ENCODE assay signal across 21 cellular contexts in the genomic region with DNA sequence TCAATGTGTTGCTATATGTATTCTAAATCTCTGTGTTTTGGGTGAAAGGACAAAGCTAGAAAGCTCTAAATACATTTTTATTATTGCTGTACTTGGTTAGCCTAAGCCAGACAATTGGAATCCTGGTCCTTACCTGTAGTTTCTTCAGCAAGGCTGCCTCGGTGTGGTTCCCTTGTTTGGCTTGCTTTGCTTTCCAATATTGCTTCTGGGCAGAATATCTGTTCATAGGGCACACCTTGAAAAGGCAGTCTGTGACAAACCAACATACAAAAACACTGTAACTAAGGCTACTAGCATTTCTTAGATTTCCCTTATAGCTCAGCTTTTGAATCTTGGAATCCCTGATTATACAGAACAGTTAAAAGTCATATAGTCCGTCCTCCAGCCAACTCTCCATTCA.
DNase-seq lines count a peak whose midpoint lies in the region; ATAC-seq and TF ChIP-seq lines count a peak whose summit lies in the region.
"Had no signal": no experiment of that assay in that cellular context is flagged by ENCODE, and none has a peak within 500 bp of the region (broad histone marks: within the 10 kb centered on the region; RNA-seq: fewer than 3 reads in every experiment).

No MANE protein-coding gene starts in this region.

- H3K4me1 Mint-ChIP-seq in T-helper 2 cell treated with Interferon-gamma antibody and Interleukin-4, amounts not matched to agents 5 μg/mL and 100 μg/mL, for 36 hours (ENCODE audit: low read depth), result peaks cover 20% of the 10 kb centered on the region
- H3K4me1 Mint-ChIP-seq in mesothelial cell of epicardium, result peaks cover 59% of the 10 kb centered on the region
- peaks cover 24% of the 10 kb centered on the region for H3K4me1 Mint-ChIP-seq in type B pancreatic cell (ENCODE audit: unreplicated experiment)
- peaks cover 4% of the 10 kb centered on the region for H3K4me1 Mint-ChIP-seq in CD14-positive monocyte

- no peak overlapping the region for H3K4me3 Mint-ChIP-seq in T-helper 2 cell treated with Interferon-gamma antibody and Interleukin-4, amounts not matched to agents 5 μg/mL and 100 μg/mL, for 36 hours
- H3K4me3 Mint-ChIP-seq in mesothelial cell of epicardium, result no peak overlapping the region
- peak overlapping the region; percentile 68 for H3K4me3 Mint-ChIP-seq in type B pancreatic cell
- no peak overlapping the region for H3K4me3 Mint-ChIP-seq in CD14-positive monocyte
- H3K4me3 Mint-ChIP-seq: HFFc6, IgD-negative memory B cell had no signal

- intact Hi-C loops in CD14-positive monocyte (cut with micrococcal nuclease), result no loop called here

- H3K27ac Mint-ChIP-seq in T-helper 2 cell treated with Interferon-gamma antibody and Interleukin-4, amounts not matched to agents 5 μg/mL and 100 μg/mL, for 36 hours, result peak overlapping the region; percentile 43
- peak overlapping the region; percentile 76 for H3K27ac Mint-ChIP-seq in mesothelial cell of epicardium
- H3K27ac Mint-ChIP-seq in type B pancreatic cell, result peak overlapping the region; percentile 99
- H3K27ac Mint-ChIP-seq in CD14-positive monocyte, result no peak overlapping the region
- H3K27ac Mint-ChIP-seq: HFFc6, IgD-negative memory B cell had no signal

- H3K36me3 Mint-ChIP-seq in T-helper 2 cell treated with Interferon-gamma antibody and Interleukin-4, amounts not matched to agents 5 μg/mL and 100 μg/mL, for 36 hours (ENCODE audit: low read depth), result peaks cover 9% of the 10 kb centered on the region
- no peaks in the 10 kb centered on the region for H3K36me3 Mint-ChIP-seq in mesothelial cell of epicardium
- peaks cover 24% of the 10 kb centered on the region for H3K36me3 Mint-ChIP-seq in type B pancreatic cell
- H3K36me3 Mint-ChIP-seq in CD14-positive monocyte, result peaks cover 14 to 19% of the 10 kb centered on the region in 2 donors

- H3K27me3 Mint-ChIP-seq in T-helper 2 cell treated with Interferon-gamma antibody and Interleukin-4, amounts not matched to agents 5 μg/mL and 100 μg/mL, for 36 hours (ENCODE audit: low read depth), result no peaks in the 10 kb centered on the region
- H3K27me3 Mint-ChIP-seq in mesothelial cell of epicardium (ENCODE audit: low read depth) (no peaks in the 10 kb centered on the region), type B pancreatic cell (no peaks in the 10 kb centered on the region), CD14-positive monocyte (ENCODE audit: low read depth in 3 of 3) (no peaks in the 10 kb centered on the region)
- H3K27me3 Mint-ChIP-seq: IgD-negative memory B cell had no signal

- ATAC-seq in esophagus mucosa (peak; percentile 61), HG02938 (IDR thresholded peaks at IDR 0.05; ENCODE audit: unreplicated experiment) (no peak)
- ATAC-seq: Panc1 had no signal

- no peak for DNase-seq in T-helper 2 cell treated with Interferon-gamma antibody and Interleukin-4, amounts not matched to agents 5 μg/mL and 100 μg/mL, for 36 hours (ENCODE audit: low spot score)
- no peak for DNase-seq in T-helper 2 cell
- no peak for DNase-seq in mesothelial cell of epicardium (ENCODE audit: low spot score in 2 of 2, unreplicated experiment in 2 of 2)
- DNase-seq in type B pancreatic cell (ENCODE audit: extremely low spot score, unreplicated experiment), result no peak
- DNase-seq in activated CD4-positive, alpha-beta T cell treated with anti-CD3 and anti-CD28 coated beads for 1 hour, result no peak
- DNase-seq in CD14-positive monocyte (ENCODE audit: low spot score), result no peak
- DNase-seq: ACHN, BE2C, GOT3, HFFc6, NCI-H1048, NCI-H1417, NCI-H1694 treated with DMSO at 0.1 percent for 48 hours, NCI-H2081, NCI-H2227 treated with DMSO at 0.1 percent for 48 hours, NCI-H526 treated with DMSO at 0.1 percent for 48 hours, SHP77 had no signal

- TF ChIP-seq CTCF in mesothelial cell of epicardium (IDR thresholded peaks at IDR 0.05; ENCODE audit: unreplicated experiment) (no peak), type B pancreatic cell (conservative IDR thresholded peaks at IDR 0.05) (no peak), CD14-positive monocyte (IDR thresholded peaks at IDR 0.05) (no peak)

- H3K9me3 Mint-ChIP-seq in T-helper 2 cell treated with Interferon-gamma antibody and Interleukin-4, amounts not matched to agents 5 μg/mL and 100 μg/mL, for 36 hours, result no peaks in the 10 kb centered on the region
- H3K9me3 Mint-ChIP-seq in mesothelial cell of epicardium (peaks cover 10% of the 10 kb centered on the region), type B pancreatic cell (no peaks in the 10 kb centered on the region), CD14-positive monocyte (no peaks in the 10 kb centered on the region)
- H3K9me3 Mint-ChIP-seq: HFFc6, IgD-negative memory B cell had no signal

Comparison
In these comparisons a context has a peak if more than half of its experiments do, and no peak if none do; other contexts are left out.
1. H3K27ac Mint-ChIP-seq: peak in T-helper 2 cell treated with Interferon-gamma antibody and Interleukin-4, amounts not matched to agents 5 μg/mL and 100 μg/mL, for 36 hours (single experiment), mesothelial cell of epicardium (single experiment) and type B pancreatic cell (single experiment); none in CD14-positive monocyte (0 of 7).